ENCODE assay signal across 8 cellular contexts in the genomic region with DNA sequence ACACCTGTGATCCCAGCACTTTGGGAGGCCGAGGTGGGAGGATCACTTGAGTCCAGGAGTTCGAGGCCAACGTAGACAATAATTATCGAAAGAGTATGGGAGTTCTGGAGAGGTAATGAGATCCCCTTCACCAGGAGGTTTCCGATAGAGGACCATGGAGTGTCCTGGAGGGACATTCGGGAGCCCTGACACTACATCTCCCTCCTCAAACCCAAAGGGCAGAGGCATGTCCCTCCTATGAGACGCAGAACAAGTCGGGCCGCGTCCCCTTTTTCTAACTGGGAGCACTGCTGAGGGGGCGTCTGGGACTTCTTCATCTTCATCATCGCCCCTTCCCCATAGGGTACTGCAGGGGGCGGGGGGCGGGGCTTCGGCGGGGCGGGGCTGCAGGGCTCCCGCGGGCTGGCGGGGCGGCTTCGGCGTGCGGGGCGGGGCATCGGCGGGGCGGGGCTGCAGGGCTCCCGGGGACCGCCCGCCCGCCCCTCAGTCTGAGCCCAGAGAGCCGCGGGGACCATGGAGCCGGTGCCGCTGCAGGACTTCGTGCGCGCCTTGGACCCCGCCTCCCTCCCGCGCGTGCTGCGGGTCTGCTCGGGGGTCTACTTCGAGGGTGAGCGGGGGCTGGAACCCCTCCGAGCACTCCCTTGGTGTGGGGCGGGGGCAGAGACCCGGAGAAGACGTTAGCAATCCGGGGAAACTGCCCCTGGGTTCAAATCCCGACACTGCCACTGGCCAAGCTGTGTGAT. TPM values are rescaled to one million over a fixed set of nuclear protein-coding genes. Genes with fewer than 3 reads are reported as not detected.
DNase-seq lines count a peak whose midpoint lies in the region; ATAC-seq lines count a peak whose summit lies in the region.

A gene (plus strand): TSS at position 486 of the 743 bp plus-strand sequence. CDS start 28 bp downstream, at position 514.

- DNase-seq in DMS153 treated with DMSO at 0.1 percent for 48 hours (lab: John Stamatoyannopoulos, UW; ENCODE audit: unreplicated experiment) (peak; percentile 51), HK-2 (ENCODE audit: unreplicated experiment) (peak; percentile 38), anterior cingulate cortex (lab: John Stamatoyannopoulos, UW) (peak in 47 of 58 donors; percentile 19 to 80 (median 51)), hippocampal formation (lab: John Stamatoyannopoulos, UW) (peak; percentile 24 to 74), sciatic nerve (ENCODE audit: low spot score) (peak; percentile 78)

- intact Hi-C loops in T-helper 2 cell treated with Interferon-gamma antibody and Interleukin-4, amounts not matched to agents 100 ng/mL and 5 ng/mL, for 36 hours (cut with micrococcal nuclease), result loop anchor here (1.0 to 2.0 kb wide), 2 partner anchors 15 to 216 kb away; a partner anchor contains a TSS
- intact Hi-C loops in sciatic nerve (cut with DNase I), result no loop called here

- ATAC-seq in sciatic nerve (peak; percentile 78), GM21576 (IDR thresholded peaks at IDR 0.05; ENCODE audit: unreplicated experiment) (no peak), GM19455 (IDR thresholded peaks at IDR 0.05; ENCODE audit: unreplicated experiment) (no peak)

RNA-seq across cellular contexts. Expression of the gene that starts here (rescaled TPM):
- total RNA-seq in T-helper 2 cell treated with Interferon-gamma antibody and Interleukin-4, amounts not matched to agents 100 ng/mL and 5 ng/mL, for 36 hours, result 56.4 and 61.6 TPM in 2 replicates
- 25.7 TPM for total RNA-seq in sciatic nerve
